In genomic region chr2:33220533-33220932, GRCh38 we compare ENCODE assay signal across 2 cellular contexts.
TF ChIP-seq lines count a peak whose summit lies in the region.

No MANE protein-coding gene starts in this region.

TF ChIP-seq in IMR-90, 13 proteins besides CTCF, POLR2A, EP300 and RAD21:
- no peak for TF ChIP-seq RCOR1 (IDR thresholded peaks at IDR 0.05; ENCODE audit: insufficient replicate concordance, low read length)
- no peak for TF ChIP-seq SMC3 (IDR thresholded peaks at IDR 0.05; ENCODE audit: low read depth, low read length)
- TF ChIP-seq CHD1 (IDR thresholded peaks at IDR 0.05; ENCODE audit: low read depth, low read length): no peak
- TF ChIP-seq ELK1 (IDR thresholded peaks at IDR 0.05; ENCODE audit: borderline replicate concordance, low read depth, low read length): no peak
- TF ChIP-seq FOS (IDR thresholded peaks at IDR 0.05; ENCODE audit: low read depth, low read length): no peak
- TF ChIP-seq MAZ (IDR thresholded peaks at IDR 0.05; ENCODE audit: borderline replicate concordance, low read depth, low read length): no peak
- TF ChIP-seq BHLHE40 (IDR thresholded peaks at IDR 0.05; ENCODE audit: low read depth, low read length): no peak
- no peak for TF ChIP-seq MXI1 (IDR thresholded peaks at IDR 0.05; ENCODE audit: borderline replicate concordance, low read depth, low read length)
- TF ChIP-seq CEBPB (IDR thresholded peaks at IDR 0.05; ENCODE audit: low read depth, low read length): no peak
- TF ChIP-seq NFE2L2 (IDR thresholded peaks at IDR 0.05; ENCODE audit: low read depth, low read length): no peak
- TF ChIP-seq USF2 (IDR thresholded peaks at IDR 0.05; ENCODE audit: low read depth, low read length): no peak
- no peak for TF ChIP-seq MAFK (IDR thresholded peaks at IDR 0.05; ENCODE audit: low read depth, low read length)
- no peak for TF ChIP-seq RFX5 (IDR thresholded peaks at IDR 0.05; ENCODE audit: low read depth, low read length)
TF ChIP-seq in IMR-90: peak in this region for 0.

TF ChIP-seq in K562, 482 proteins besides CTCF, POLR2A, EP300 and RAD21:
- TF ChIP-seq IRF2 (CRISPR knock-in tag; IDR thresholded peaks at IDR 0.05): no peak
- TF ChIP-seq BACH1 (tag; IDR thresholded peaks at IDR 0.05): no peak
- no peak for TF ChIP-seq PHF21A (IDR thresholded peaks at IDR 0.05; ENCODE audit: borderline replicate concordance, low read depth)
- no peak for TF ChIP-seq RFX7 (CRISPR knock-in tag; IDR thresholded peaks at IDR 0.05)
- TF ChIP-seq ZNF644 (tag; IDR thresholded peaks at IDR 0.05; ENCODE audit: low read depth): no peak
- TF ChIP-seq ZNF165 (CRISPR knock-in tag; IDR thresholded peaks at IDR 0.05; ENCODE audit: borderline replicate concordance): no peak
- TF ChIP-seq HOMEZ (CRISPR knock-in tag; IDR thresholded peaks at IDR 0.05): no peak
- TF ChIP-seq ZNF511 (CRISPR knock-in tag; IDR thresholded peaks at IDR 0.05): no peak
- TF ChIP-seq WHSC1 (IDR thresholded peaks at IDR 0.05; ENCODE audit: low read length): no peak
- TF ChIP-seq IFI16 (CRISPR knock-in tag; IDR thresholded peaks at IDR 0.05): no peak
- no peak for TF ChIP-seq PRPF4 (IDR thresholded peaks at IDR 0.05; ENCODE audit: insufficient read depth, low read depth, low read length, poor library complexity, severe bottlenecking)
- TF ChIP-seq ZNF212 (CRISPR knock-in tag; IDR thresholded peaks at IDR 0.05): no peak
- no peak for TF ChIP-seq USF1 (CRISPR knock-in tag; IDR thresholded peaks at IDR 0.05)
- TF ChIP-seq EWSR1 (IDR thresholded peaks at IDR 0.05; ENCODE audit: borderline replicate concordance, low read depth, partially characterized antibody): no peak
- TF ChIP-seq HDAC3 (IDR thresholded peaks at IDR 0.05; ENCODE audit: borderline replicate concordance, partially characterized antibody): no peak
- TF ChIP-seq E2F1 (CRISPR knock-in tag; IDR thresholded peaks at IDR 0.05): no peak
- no peak for TF ChIP-seq CBX5 (IDR thresholded peaks at IDR 0.05; ENCODE audit: borderline replicate concordance, low read depth)
- TF ChIP-seq CBX2 (IDR thresholded peaks at IDR 0.05; ENCODE audit: insufficient read depth, low read length, poor library complexity, severe bottlenecking): no peak
- TF ChIP-seq MYBL2 (IDR thresholded peaks at IDR 0.05; ENCODE audit: low read depth): no peak
- no peak for TF ChIP-seq MYBL2 (CRISPR knock-in tag; IDR thresholded peaks at IDR 0.05; ENCODE audit: borderline replicate concordance)
- no peak for TF ChIP-seq ZFP36 (IDR thresholded peaks at IDR 0.05; ENCODE audit: low read depth, low read length, partially characterized antibody)
TF ChIP-seq in K562: peak in this region for 0.
